8 cellular contexts compared by ENCODE assay signal in the genomic region with DNA sequence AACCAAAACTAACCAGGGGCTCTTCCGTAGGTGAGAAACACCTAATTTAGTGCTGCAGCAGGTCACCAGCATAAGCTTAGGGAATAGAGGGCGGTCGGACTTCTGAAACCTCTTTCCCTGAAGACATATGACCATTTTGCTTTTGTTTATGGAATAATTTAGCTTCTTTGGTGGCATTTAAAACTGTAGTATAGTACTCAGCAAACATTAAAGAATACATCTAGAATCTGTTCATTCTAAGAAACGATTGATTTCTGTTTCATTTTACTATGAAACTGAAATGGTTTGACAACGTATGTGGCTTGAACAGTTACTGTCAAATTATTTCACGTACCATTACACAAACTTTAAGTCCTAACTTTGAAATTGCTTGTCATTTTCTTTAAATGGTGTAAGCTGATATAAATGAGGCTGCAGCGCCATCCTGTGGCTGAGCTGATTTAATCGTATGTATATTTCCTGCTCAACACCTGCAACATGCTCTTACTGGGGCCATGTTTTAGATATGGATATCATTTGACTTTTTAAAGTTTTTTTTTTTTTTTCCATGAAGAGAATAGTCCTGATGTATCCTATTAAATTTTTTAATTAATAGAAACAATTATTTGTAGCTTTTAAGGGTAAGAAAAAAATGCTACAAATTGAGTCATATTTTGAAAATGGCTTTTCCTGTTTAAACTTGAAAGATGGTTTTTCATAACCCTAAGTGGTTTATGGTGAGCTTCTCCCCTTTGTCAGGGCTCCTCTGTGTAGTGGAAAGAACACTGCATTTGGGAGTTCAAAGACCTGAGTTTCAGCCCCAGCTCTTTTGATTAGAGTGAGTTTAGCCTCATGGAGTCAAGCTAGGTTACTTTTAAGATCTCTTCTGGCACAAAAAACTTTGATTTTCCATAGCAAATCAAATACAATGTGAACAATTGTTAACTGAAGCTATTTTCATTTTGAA. TPM values are rescaled to one million over a fixed set of nuclear protein-coding genes. Genes with fewer than 3 reads are reported as not detected.
DNase-seq lines count a peak whose midpoint lies in the region; ATAC-seq lines count a peak whose summit lies in the region.

No MANE protein-coding gene starts in this region.

- ATAC-seq in GM19395 (IDR thresholded peaks at IDR 0.05; ENCODE audit: unreplicated experiment): peak; percentile 83
- peak; percentile 67 for ATAC-seq in HG03521 (IDR thresholded peaks at IDR 0.05; ENCODE audit: unreplicated experiment)
- peak; percentile 39 to 60 for ATAC-seq in naive B cell (ENCODE audit: low read depth in 2 of 2)
- ATAC-seq in stimulated activated effector memory CD8-positive, alpha-beta T cell treated with anti-CD3 and anti-CD28 coated beads, Interleukin-12 subunit alpha, Interleukin-12 subunit beta, amount 100 ng/mL, for 72 hours: peak; percentile 91

- H3K9me3 Mint-ChIP-seq in naive B cell: no peaks in the 10 kb centered on the region
- H3K9me3 Mint-ChIP-seq in stimulated activated effector memory CD8-positive, alpha-beta T cell treated with anti-CD3 and anti-CD28 coated beads, Interleukin-12 subunit alpha, Interleukin-12 subunit beta, amount 100 ng/mL, for 72 hours: no peaks in the 10 kb centered on the region

- H3K36me3 Mint-ChIP-seq in naive B cell: no peaks in the 10 kb centered on the region
- no peaks in the 10 kb centered on the region for H3K36me3 Mint-ChIP-seq in stimulated activated effector memory CD8-positive, alpha-beta T cell treated with anti-CD3 and anti-CD28 coated beads, Interleukin-12 subunit alpha, Interleukin-12 subunit beta, amount 100 ng/mL, for 72 hours

- peaks cover 0 to 20% (median 4%) of the 10 kb centered on the region in 3 donors for H3K4me1 Mint-ChIP-seq in naive B cell
- H3K4me1 Mint-ChIP-seq in stimulated activated effector memory CD8-positive, alpha-beta T cell treated with anti-CD3 and anti-CD28 coated beads, Interleukin-12 subunit alpha, Interleukin-12 subunit beta, amount 100 ng/mL, for 72 hours: peaks cover 14% of the 10 kb centered on the region

- H3K27ac Mint-ChIP-seq in naive B cell: peak overlapping the region in 1 of 6 donors; percentile 66
- peak overlapping the region; percentile 71 for H3K27ac Mint-ChIP-seq in stimulated activated effector memory CD8-positive, alpha-beta T cell treated with anti-CD3 and anti-CD28 coated beads, Interleukin-12 subunit alpha, Interleukin-12 subunit beta, amount 100 ng/mL, for 72 hours

- H3K27me3 Mint-ChIP-seq in naive B cell: no peaks in the 10 kb centered on the region

- H3K4me3 Mint-ChIP-seq in naive B cell: no peak overlapping the region
- peak overlapping the region; percentile 47 for H3K4me3 Mint-ChIP-seq in stimulated activated effector memory CD8-positive, alpha-beta T cell treated with anti-CD3 and anti-CD28 coated beads, Interleukin-12 subunit alpha, Interleukin-12 subunit beta, amount 100 ng/mL, for 72 hours

- DNase-seq in CMK (ENCODE audit: low read depth): peak; percentile 44
- DNase-seq in NK-92 treated with Interleukin-12 subunit alpha and Interleukin-12 subunit beta, amount 100 ng/mL, for 24 hours (lab: John Stamatoyannopoulos, UW): peak; percentile 33
- DNase-seq in activated CD8-positive, alpha-beta memory T cell treated with anti-CD3 and anti-CD28 coated beads, Interleukin-2, amount 50 U/mL, for 24 hours (ENCODE audit: extremely low read depth): peak; percentile 66
- DNase-seq in epidermal melanocyte (ENCODE audit: insufficient read length, low spot score): peak; percentile 37
- DNase-seq in naive B cell: peak; percentile 66
- peak; percentile 72 to 89 for DNase-seq in stimulated activated effector memory CD8-positive, alpha-beta T cell treated with anti-CD3 and anti-CD28 coated beads, Interleukin-12 subunit alpha, Interleukin-12 subunit beta, amount 100 ng/mL, for 72 hours (ENCODE audit: low spot score in 2 of 2)

RNA-seq across cellular contexts. Expression of gene CFAP54, which starts 27.4 kb away (rescaled TPM):
- polyA plus RNA-seq in naive B cell (ENCODE audit: low read depth in 6 of 6): not detected

Comparison
In these comparisons a context has a peak if more than half of its experiments do, and no peak if none do; other contexts are left out.
1. Peak in every context shown above with its lines: DNase-seq and ATAC-seq.